ENCODE assay signal across 28 cellular contexts in the genomic region with DNA sequence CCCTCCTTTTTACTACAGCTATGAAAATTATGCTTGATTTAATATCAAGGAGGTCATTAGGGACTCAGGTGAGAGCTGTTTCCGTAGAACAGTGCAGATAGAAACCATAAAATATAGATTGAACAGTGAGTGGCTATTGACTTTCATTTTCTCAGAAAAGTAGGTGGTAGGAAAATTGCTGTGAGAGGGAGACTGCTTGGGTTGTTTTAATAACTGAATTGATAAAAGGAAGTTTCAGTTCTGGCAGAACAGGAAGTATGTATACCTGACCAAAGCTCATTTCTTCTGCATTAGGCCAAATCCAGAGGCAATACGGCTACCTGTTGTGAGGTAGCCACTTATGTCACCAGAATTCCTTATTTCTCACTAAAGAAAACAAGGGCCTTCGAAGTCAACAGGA.
"Had no signal": no experiment of that assay in that cellular context is flagged by ENCODE, and none has a peak within 500 bp of the region (broad histone marks: within the 10 kb centered on the region; RNA-seq: fewer than 3 reads in every experiment).

No MANE protein-coding gene starts in this region.

- H3K4me3 ChIP-seq: gastrocnemius medialis, left lung, lower lobe of right lung, neural progenitor cell, right atrium auricular region, testis, transverse colon had no signal

- H3K27me3 ChIP-seq: gastrocnemius medialis, left lung, neural progenitor cell, right atrium auricular region, testis, transverse colon had no signal

- H3K4me1 Mint-ChIP-seq: activated CD4-positive, alpha-beta T cell treated with anti-CD3 and anti-CD28 coated beads for 36 hours; activated CD8-positive, alpha-beta memory T cell treated with anti-CD3 and anti-CD28 coated beads, Interleukin-2, amount 10 ng/mL, durations not matched to agents 7 days and 5 days; activated naive CD4-positive, alpha-beta T cell treated with anti-CD3 and anti-CD28 coated beads, Interleukin-2, amount 50 U/mL, for 24 hours; activated naive CD8-positive, alpha-beta T cell treated with anti-CD3 and anti-CD28 coated beads, Interleukin-2, amount 50 U/mL, for 24 hours; naive thymus-derived CD8-positive, alpha-beta T cell had no signal

- H3K27me3 Mint-ChIP-seq: activated CD4-positive, alpha-beta T cell treated with anti-CD3 and anti-CD28 coated beads for 36 hours; activated CD8-positive, alpha-beta memory T cell treated with anti-CD3 and anti-CD28 coated beads, Interleukin-2, amount 10 ng/mL, durations not matched to agents 7 days and 5 days; activated naive CD4-positive, alpha-beta T cell treated with anti-CD3 and anti-CD28 coated beads, Interleukin-2, amount 50 U/mL, for 24 hours; activated naive CD8-positive, alpha-beta T cell treated with anti-CD3 and anti-CD28 coated beads, Interleukin-2, amount 50 U/mL, for 24 hours; effector memory CD8-positive, alpha-beta T cell; naive thymus-derived CD8-positive, alpha-beta T cell had no signal

- H3K36me3 ChIP-seq: gastrocnemius medialis, left lung, lower lobe of right lung, neural progenitor cell, right atrium auricular region, transverse colon had no signal

- H3K36me3 Mint-ChIP-seq: activated CD8-positive, alpha-beta memory T cell treated with anti-CD3 and anti-CD28 coated beads, Interleukin-2, amount 10 ng/mL, durations not matched to agents 7 days and 5 days; activated naive CD4-positive, alpha-beta T cell treated with anti-CD3 and anti-CD28 coated beads, Interleukin-2, amount 50 U/mL, for 24 hours; naive thymus-derived CD8-positive, alpha-beta T cell had no signal

- H3K4me2 ChIP-seq: neural progenitor cell had no signal

- H2AFZ ChIP-seq: neural progenitor cell, parathyroid adenoma had no signal

- DNase-seq: activated CD4-positive, alpha-beta T cell treated with anti-CD3 and anti-CD28 coated beads for 36 hours; activated CD4-positive, CD25-positive, alpha-beta regulatory T cell; activated CD8-positive, alpha-beta memory T cell treated with anti-CD3 and anti-CD28 coated beads, Interleukin-2, amount 10 ng/mL, durations not matched to agents 7 days and 5 days; activated CD8-positive, alpha-beta T cell treated with anti-CD3 and anti-CD28 coated beads, Interleukin-2, amount 10 ng/mL, durations not matched to agents 7 days and 5 days; activated naive CD8-positive, alpha-beta T cell treated with anti-CD3 and anti-CD28 coated beads, Interleukin-2, amount 50 U/mL, for 24 hours; activated T-cell treated with anti-CD3 and anti-CD28 coated beads, Interleukin-2, amount 50 U/mL, for 48 hours; amygdala; caudate nucleus; cortex of kidney; effector memory CD8-positive, alpha-beta T cell; erythroblast; gastrocnemius medialis; glutamatergic neuron; left lung; lower lobe of right lung; mesenchymal stem cell; naive thymus-derived CD8-positive, alpha-beta T cell; occipital lobe; stimulated activated CD4-positive, alpha-beta T cell treated with anti-CD3 and anti-CD28 coated beads, Interleukin-15, amount 100 ng/mL, for 24 hours; stimulated activated CD4-positive, alpha-beta T cell treated with anti-CD3 and anti-CD28 coated beads, Interleukin-2, amount 100 ng/mL, for 24 hours; stimulated activated naive CD8-positive, alpha-beta T cell treated with anti-CD3 and anti-CD28 coated beads, Interleukin-15, Interleukin-2, amounts not matched to agents 100 U/mL and 50 U/mL, for 24 hours; testis; transverse colon had no signal

- ATAC-seq: activated CD4-positive, alpha-beta T cell treated with anti-CD3 and anti-CD28 coated beads for 36 hours; activated CD8-positive, alpha-beta memory T cell treated with anti-CD3 and anti-CD28 coated beads, Interleukin-2, amount 10 ng/mL, durations not matched to agents 7 days and 5 days; activated CD8-positive, alpha-beta T cell treated with anti-CD3 and anti-CD28 coated beads, Interleukin-2, amount 10 ng/mL, durations not matched to agents 7 days and 5 days; activated naive CD8-positive, alpha-beta T cell treated with anti-CD3 and anti-CD28 coated beads, Interleukin-2, amount 50 U/mL, for 24 hours; effector memory CD8-positive, alpha-beta T cell; gastrocnemius medialis; left lung; lower lobe of right lung; naive thymus-derived CD8-positive, alpha-beta T cell; stimulated activated naive CD8-positive, alpha-beta T cell treated with anti-CD3 and anti-CD28 coated beads, Interleukin-15, Interleukin-2, amounts not matched to agents 100 U/mL and 50 U/mL, for 24 hours had no signal

- H3K9me3 ChIP-seq: gastrocnemius medialis, left lung, lower lobe of right lung, right atrium auricular region, testis, transverse colon had no signal

- H3K79me2 ChIP-seq: parathyroid adenoma had no signal

- H3K9me3 Mint-ChIP-seq: activated naive CD8-positive, alpha-beta T cell treated with anti-CD3 and anti-CD28 coated beads, Interleukin-2, amount 50 U/mL, for 24 hours had no signal

- H3K27ac Mint-ChIP-seq: activated CD4-positive, alpha-beta T cell treated with anti-CD3 and anti-CD28 coated beads for 36 hours; activated CD8-positive, alpha-beta memory T cell treated with anti-CD3 and anti-CD28 coated beads, Interleukin-2, amount 10 ng/mL, durations not matched to agents 7 days and 5 days; activated CD8-positive, alpha-beta T cell treated with anti-CD3 and anti-CD28 coated beads, Interleukin-2, amount 10 ng/mL, durations not matched to agents 7 days and 5 days; activated naive CD4-positive, alpha-beta T cell treated with anti-CD3 and anti-CD28 coated beads, Interleukin-2, amount 50 U/mL, for 24 hours; activated naive CD8-positive, alpha-beta T cell treated with anti-CD3 and anti-CD28 coated beads, Interleukin-2, amount 50 U/mL, for 24 hours; activated T-helper 2 cell treated with anti-CD3 and anti-CD28 coated beads, Interferon-gamma antibody, Interleukin-2, Interleukin-4, amounts not matched to agents 10 μg/mL and 5 μg/mL and 100 μg/mL, durations not matched to agents 14 hours and 24 hours and 36 hours; effector memory CD8-positive, alpha-beta T cell; naive thymus-derived CD8-positive, alpha-beta T cell; neural progenitor cell had no signal

- H3K4me1 ChIP-seq: gastrocnemius medialis, left lung, lower lobe of right lung, neural progenitor cell, parathyroid adenoma, right atrium auricular region, testis, transverse colon had no signal

- H3K27ac ChIP-seq: gastrocnemius medialis, left lung, lower lobe of right lung, neural progenitor cell, parathyroid adenoma, right atrium auricular region, testis, transverse colon had no signal

- H3K4me3 Mint-ChIP-seq: activated CD4-positive, alpha-beta T cell treated with anti-CD3 and anti-CD28 coated beads for 36 hours; activated CD8-positive, alpha-beta memory T cell treated with anti-CD3 and anti-CD28 coated beads, Interleukin-2, amount 10 ng/mL, durations not matched to agents 7 days and 5 days; activated CD8-positive, alpha-beta T cell treated with anti-CD3 and anti-CD28 coated beads, Interleukin-2, amount 10 ng/mL, durations not matched to agents 7 days and 5 days; activated naive CD4-positive, alpha-beta T cell treated with anti-CD3 and anti-CD28 coated beads, Interleukin-2, amount 50 U/mL, for 24 hours; activated naive CD8-positive, alpha-beta T cell treated with anti-CD3 and anti-CD28 coated beads, Interleukin-2, amount 50 U/mL, for 24 hours; effector memory CD8-positive, alpha-beta T cell; naive thymus-derived CD8-positive, alpha-beta T cell; neural progenitor cell had no signal
